In genomic region chr1:197868751-197869501, GRCh38 we compare ENCODE assay signal across 8 cellular contexts. TPM values are rescaled to one million over a fixed set of nuclear protein-coding genes. Genes with fewer than 3 reads are reported as not detected.
DNase-seq lines count a peak whose midpoint lies in the region; ATAC-seq and TF ChIP-seq lines count a peak whose summit lies in the region.

No MANE protein-coding gene starts in this region.

- H3K4me1 ChIP-seq in IMR-90 (ENCODE audit: control insufficient read depth, insufficient read depth, low read length): no peaks in the 10 kb centered on the region
- H3K4me1 ChIP-seq in stomach: no peaks in the 10 kb centered on the region

- TF ChIP-seq POLR2A in IMR-90 (IDR thresholded peaks at IDR 0.05; ENCODE audit: low read depth, low read length) (no peak), stomach (IDR thresholded peaks at IDR 0.05) (no peak)

- no peak overlapping the region for H3K4me3 ChIP-seq in IMR-90 (ENCODE audit: insufficient read depth, low read depth, low read length)
- no peak overlapping the region for H3K4me3 ChIP-seq in cardiac fibroblast (replicated peaks in 1 of 2; ENCODE audit: low read depth in 2 of 2, low read length in 2 of 2)
- no peak overlapping the region for H3K4me3 ChIP-seq in stomach

- H3K27ac ChIP-seq in IMR-90 (ENCODE audit: insufficient read depth, low read length) (no peak overlapping the region), stomach (no peak overlapping the region)

- intact Hi-C loops in IMR-90 (cut with micrococcal nuclease) (loop anchor here (1.0 to 5.0 kb wide), 5 partner anchors 86 to 342 kb away; no protein-coding TSS in a partner anchor), stomach (cut with DNase I; ENCODE audit: low total_unique reads) (no loop called here)

- peak; percentile 93 for TF ChIP-seq RAD21 in IMR-90 (IDR thresholded peaks at IDR 0.05; ENCODE audit: low read length)

- H2BK15ac ChIP-seq in IMR-90 (ENCODE audit: low read depth, low read length): no peak overlapping the region

- in situ Hi-C loops in IMR-90 (cut with MboI; ENCODE audit: low sequenced_read_pairs): loop anchor here (10.0 kb wide), 1 partner anchor 254 kb away; no protein-coding TSS in a partner anchor

- POLR2A ChIA-PET in IMR-90 (lab: Charles Lee; ENCODE audit: unreplicated experiment): no interaction called here

- H2AFZ ChIP-seq in IMR-90 (replicated peaks; ENCODE audit: low read length, poor library complexity): no peak overlapping the region

- no peak overlapping the region for H2AK9ac ChIP-seq in IMR-90 (replicated peaks; ENCODE audit: low read depth, low read length, poor library complexity)

- dilution Hi-C loops in IMR-90 (cut with HindIII; ENCODE audit: low sequenced_read_pairs, unreplicated experiment): no loop called here

- no peak overlapping the region for H2BK5ac ChIP-seq in IMR-90 (ENCODE audit: low read depth, low read length, poor library complexity, severe bottlenecking)

- WGBS in IMR-90 (ENCODE audit: extremely low coverage in 2 of 2, insufficient read length in 1 of 2), 2 experiments: no CpG with 5 or more reads among the region's 7 CpGs
- 5 to 12% (median 8%) methylated on average over 7 of the region's 7 CpGs for WGBS in stomach, 5 donors

- no peak overlapping the region for H3K56ac ChIP-seq in IMR-90 (ENCODE audit: extremely low read depth, insufficient read depth, low read length)

- H2BK120ac ChIP-seq in IMR-90 (ENCODE audit: low read depth, low read length): no peak overlapping the region

- H3K18ac ChIP-seq in IMR-90 (ENCODE audit: low read depth, low read length): no peak overlapping the region

- H3K23ac ChIP-seq in IMR-90 (ENCODE audit: low read depth, low read length): no peak overlapping the region

- no peak overlapping the region for H2BK20ac ChIP-seq in IMR-90 (ENCODE audit: low read depth, low read length)

- no peak overlapping the region for H3K4me2 ChIP-seq in IMR-90 (ENCODE audit: low read depth, low read length)

- no peaks in the 10 kb centered on the region for H3K9me1 ChIP-seq in IMR-90 (ENCODE audit: insufficient read depth, low read length)

- H2AK5ac ChIP-seq in IMR-90 (ENCODE audit: low read depth, low read length): no peak overlapping the region

- no peak overlapping the region for H4K8ac ChIP-seq in IMR-90 (ENCODE audit: low read depth in 2 of 2, low read length in 2 of 2)

- DNase-seq in NK-92 treated with Interleukin-12 subunit alpha and Interleukin-12 subunit beta, amount 100 ng/mL, for 24 hours (lab: John Stamatoyannopoulos, UW): peak; percentile 4
- DNase-seq in NK-92 (lab: John Stamatoyannopoulos, UW; ENCODE audit: unreplicated experiment): no peak
- peak; percentile 70 for DNase-seq in IMR-90
- DNase-seq in SK-N-DZ (ENCODE audit: low spot score): peak; percentile 10
- peak; percentile 74 to 82 for DNase-seq in cardiac fibroblast (ENCODE audit: low read depth in 2 of 2)
- peak; percentile 64 for DNase-seq in left kidney (ENCODE audit: low read depth, low spot score)
- DNase-seq in stomach: no peak

- TF ChIP-seq CTCF in IMR-90 (conservative IDR thresholded peaks at IDR 0.05; ENCODE audit: low read depth, low read length) (peak; percentile 80), cardiac fibroblast (IDR thresholded peaks at IDR 0.05; ENCODE audit: low read depth, low read length) (peak; percentile 74), stomach (IDR thresholded peaks at IDR 0.05) (peak in 5 of 7 experiments; percentile 17 to 46 (median 44))

- H3K14ac ChIP-seq in IMR-90 (replicated peaks; ENCODE audit: low read depth, low read length): no peak overlapping the region

- H4K20me1 ChIP-seq in IMR-90 (ENCODE audit: insufficient read depth, low read length): no peaks in the 10 kb centered on the region

- ATAC-seq in GM21619 (IDR thresholded peaks at IDR 0.05; ENCODE audit: unreplicated experiment): peak; percentile 91
- ATAC-seq in IMR-90 (ENCODE audit: low read depth): peak; percentile 99

- TF ChIP-seq EP300 in stomach (IDR thresholded peaks at IDR 0.05): no peak

- H3K27me3 ChIP-seq in IMR-90 (ENCODE audit: control insufficient read depth, insufficient read depth, low read length): no peaks in the 10 kb centered on the region
- H3K27me3 ChIP-seq in stomach: no peaks in the 10 kb centered on the region

- no peak overlapping the region for H4K91ac ChIP-seq in IMR-90 (ENCODE audit: insufficient read depth, low read depth, low read length)

- no peak overlapping the region for H3K4ac ChIP-seq in IMR-90 (ENCODE audit: low read depth, low read length)

- BruUV-seq in IMR-90 (replicated peaks; lab: Mats Ljungman, UMichigan): no TSS peak

- H3K79me1 ChIP-seq in IMR-90 (ENCODE audit: low read depth in 1 of 2, low read length in 2 of 2): no peaks in the 10 kb centered on the region

- H3K36me3 ChIP-seq in IMR-90 (ENCODE audit: control insufficient read depth, insufficient read depth, low read length) (no peaks in the 10 kb centered on the region), stomach (no peaks in the 10 kb centered on the region)

- H3K9me3 ChIP-seq in IMR-90 (ENCODE audit: control insufficient read depth, insufficient read depth, low read length) (no peaks in the 10 kb centered on the region), stomach (no peaks in the 10 kb centered on the region)

- CTCF ChIA-PET in IMR-90 (lab: Yijun Ruan, JAX): interaction anchor here (0.6 to 2.4 kb wide), 19 partner anchors 9 to 330 kb away, joined by 3 to 14 read pairs (median 4); no protein-coding TSS in a partner anchor

- H4K5ac ChIP-seq in IMR-90 (ENCODE audit: low read depth, low read length): no peak overlapping the region

- H3K9ac ChIP-seq in IMR-90 (ENCODE audit: low read depth, low read length): no peak overlapping the region

TF ChIP-seq in IMR-90, 13 proteins besides CTCF, POLR2A, EP300 and RAD21:
- peak; percentile 88 for TF ChIP-seq SMC3 (IDR thresholded peaks at IDR 0.05; ENCODE audit: low read depth, low read length)
- no peak for TF ChIP-seq MAFK (IDR thresholded peaks at IDR 0.05; ENCODE audit: low read depth, low read length)
- TF ChIP-seq FOS (IDR thresholded peaks at IDR 0.05; ENCODE audit: low read depth, low read length): no peak
- no peak for TF ChIP-seq CEBPB (IDR thresholded peaks at IDR 0.05; ENCODE audit: low read depth, low read length)

RNA-seq across cellular contexts. Expression of gene C1orf53, which starts 33.5 kb away (rescaled TPM):
- 4.2 and 4.8 TPM in 2 replicates for total RNA-seq in IMR-90 (2012; rRNA removed)
- polyA plus RNA-seq in IMR-90 (2012; rRNA removed): 7.0 and 8.0 TPM in 2 replicates
- 12.1 and 15.5 TPM in 2 replicates for polyA plus RNA-seq in IMR-90 (2012; cell fraction: cytosol; rRNA removed)
- polyA plus RNA-seq in IMR-90 (2012; cell fraction: nucleus; rRNA removed; ENCODE audit: low replicate concordance): 4.8 and 5.6 TPM in 2 replicates
- 1.7 and 3.3 TPM in 2 replicates for polyA plus RNA-seq in SK-N-DZ (2014; cell fraction: cytosol; rRNA removed)
- polyA plus RNA-seq in SK-N-DZ (2014; cell fraction: nucleus; rRNA removed): 2.7 TPM in 1 of 2 replicates, not detected in the other
- not detected for total RNA-seq in stomach
- 10 to 100 TPM in 1 of 3 donors, 1 to 10 TPM in 1, not detected in 1; 3.9 to 11.7 TPM for polyA plus RNA-seq in stomach

RNA-seq across cellular contexts. Expression of gene LHX9, which starts 48.2 kb away (rescaled TPM):
- total RNA-seq in IMR-90 (2012; rRNA removed): under 0.01 and 0.18 TPM in 2 replicates
- 0.06 and 0.26 TPM in 2 replicates for polyA plus RNA-seq in IMR-90 (2012; rRNA removed)
- 0.05 and 0.12 TPM in 2 replicates for polyA plus RNA-seq in IMR-90 (2012; cell fraction: cytosol; rRNA removed)
- 0.22 and 0.26 TPM in 2 replicates for polyA plus RNA-seq in IMR-90 (2012; cell fraction: nucleus; rRNA removed; ENCODE audit: low replicate concordance)
- 0.13 and 0.46 TPM in 2 replicates for polyA plus RNA-seq in SK-N-DZ (2014; cell fraction: cytosol; rRNA removed)
- 0.27 TPM in 2 replicates for polyA plus RNA-seq in SK-N-DZ (2014; cell fraction: nucleus; rRNA removed)
- total RNA-seq in stomach: not detected
- not detected for polyA plus RNA-seq in stomach

Comparison
In these comparisons a context has a peak if more than half of its experiments do, and no peak if none do; other contexts are left out.
1. DNase-seq: peak in NK-92 treated with Interleukin-12 subunit alpha and Interleukin-12 subunit beta, amount 100 ng/mL, for 24 hours (single experiment), IMR-90 (single experiment), SK-N-DZ (single experiment), cardiac fibroblast (2 of 2) and left kidney (single experiment); none in NK-92 (single experiment) and stomach (single experiment).
2. Peak in every context shown above with its lines, with median percentiles within 50 percentile points of each other: CTCF ChIP-seq.